ENCODE assay signal across 29 cellular contexts in genomic region chr16:1506494-1507213, GRCh38. TPM values are rescaled to one million over a fixed set of nuclear protein-coding genes. Genes with fewer than 3 reads are reported as not detected.
"Had no signal": no experiment of that assay in that cellular context is flagged by ENCODE, and none has a peak within 500 bp of the region (broad histone marks: within the 10 kb centered on the region; RNA-seq: fewer than 3 reads in every experiment).

No MANE protein-coding gene starts in this region.

- DNase-seq: hippocampal formation; kidney glomerular epithelial cell; left cardiac atrium; lower lobe of right lung; mammary epithelial cell; mesendoderm; naive B cell; natural killer cell; nephron progenitor cell; occipital lobe; right lobe of liver; stimulated activated CD4-positive, alpha-beta T cell treated with anti-CD3 and anti-CD28 coated beads, Interleukin-15, amount 100 ng/mL, for 24 hours; stimulated activated CD4-positive, alpha-beta T cell treated with anti-CD3 and anti-CD28 coated beads, Interleukin-2, amount 100 ng/mL, for 24 hours; stimulated activated CD4-positive, alpha-beta T cell treated with anti-CD3 and anti-CD28 coated beads, Interleukin-4, amount 100 ng/mL, for 1 hour; stimulated activated naive B cell treated with anti-CD40 and anti-IgM and Interleukin-4, amounts not matched to agents 10 μg/mL and 1 μg/mL and 100 μg/mL, for 72 hours; stimulated activated naive CD8-positive, alpha-beta T cell treated with anti-CD3 and anti-CD28 coated beads, Interleukin-15, Interleukin-2, amounts not matched to agents 100 U/mL and 50 U/mL, for 24 hours; stomach; testis; thyroid gland; transverse colon had no signal

- ATAC-seq: left cardiac atrium; left lung; lower lobe of right lung; stimulated activated naive B cell treated with anti-CD40 and anti-IgM and Interleukin-4, amounts not matched to agents 10 μg/mL and 1 μg/mL and 100 μg/mL, for 72 hours; stimulated activated naive CD8-positive, alpha-beta T cell treated with anti-CD3 and anti-CD28 coated beads, Interleukin-15, Interleukin-2, amounts not matched to agents 100 U/mL and 50 U/mL, for 24 hours had no signal

RNA-seq across cellular contexts. Expression of gene PTX4, which starts 17.9 kb away (rescaled TPM):
- total RNA-seq: left lung, lower lobe of right lung, mammary epithelial cell, mesothelial cell of epicardium, mononuclear cell, occipital lobe, progenitor cell of endocrine pancreas, pulmonary artery endothelial cell, renal cortical epithelial cell, right lobe of liver, smooth muscle cell, stomach, thyroid gland, transverse colon, urinary bladder, vagina had no signal

RNA-seq across cellular contexts. Expression of gene TMEM204, which starts 26.8 kb away (rescaled TPM):
- total RNA-seq: progenitor cell of endocrine pancreas had no signal
